17 cellular contexts compared by ENCODE assay signal in genomic region chr14:65006251-65006721, GRCh38. TPM values are rescaled to one million over a fixed set of nuclear protein-coding genes. Genes with fewer than 3 reads are reported as not detected.
DNase-seq lines count a peak whose midpoint lies in the region; ATAC-seq and TF ChIP-seq lines count a peak whose summit lies in the region.
"Had no signal": no experiment of that assay in that cellular context is flagged by ENCODE, and none has a peak within 500 bp of the region (broad histone marks: within the 10 kb centered on the region; RNA-seq: fewer than 3 reads in every experiment).

No MANE protein-coding gene starts in this region.

- ATAC-seq in gastrocnemius medialis (peak; percentile 28 to 55), GM18858 (IDR thresholded peaks at IDR 0.05; ENCODE audit: unreplicated experiment) (no peak), GM18868 (IDR thresholded peaks at IDR 0.05; ENCODE audit: unreplicated experiment) (no peak)
- ATAC-seq in activated CD8-positive, alpha-beta T cell treated with anti-CD3 and anti-CD28 coated beads, Interleukin-2, amount 10 ng/mL, durations not matched to agents 7 days and 5 days: no peak
- ATAC-seq: left lung; naive thymus-derived CD4-positive, alpha-beta T cell had no signal

- H3K4me1 Mint-ChIP-seq in activated CD8-positive, alpha-beta T cell treated with anti-CD3 and anti-CD28 coated beads, Interleukin-2, amount 10 ng/mL, durations not matched to agents 7 days and 5 days (ENCODE audit: low read depth): peaks cover 9% of the 10 kb centered on the region

- H3K36me3 Mint-ChIP-seq in activated CD8-positive, alpha-beta T cell treated with anti-CD3 and anti-CD28 coated beads, Interleukin-2, amount 10 ng/mL, durations not matched to agents 7 days and 5 days (ENCODE audit: low read depth): peaks cover 2% of the 10 kb centered on the region

- H3K27me3 ChIP-seq in gastrocnemius medialis: no peaks in the 10 kb centered on the region
- H3K27me3 ChIP-seq: left lung, tibial nerve had no signal

- no peaks in the 10 kb centered on the region for H4K20me1 ChIP-seq in OCI-LY7 (ENCODE audit: insufficient read depth, low read length)

- H3K9me3 Mint-ChIP-seq in activated CD8-positive, alpha-beta T cell treated with anti-CD3 and anti-CD28 coated beads, Interleukin-2, amount 10 ng/mL, durations not matched to agents 7 days and 5 days (ENCODE audit: insufficient read depth): no peaks in the 10 kb centered on the region
- H3K9me3 Mint-ChIP-seq: CD4-positive, CD25-positive, alpha-beta regulatory T cell; T-helper 2 cell treated with Interferon-gamma antibody and Interleukin-4, amounts not matched to agents 5 μg/mL and 100 μg/mL, for 36 hours had no signal

- POLR2A ChIA-PET in OCI-LY7 (lab: Charles Lee): interaction anchor here (0.6 to 0.7 kb wide), 2 partner anchors 16 to 17 kb away, joined by 3 read pairs; no protein-coding TSS in a partner anchor
- POLR2A ChIA-PET in activated CD8-positive, alpha-beta T cell treated with anti-CD3 and anti-CD28 coated beads, Interleukin-2, amount 10 ng/mL, durations not matched to agents 7 days and 5 days (lab: Charles Lee): interaction anchor here (0.7 kb wide), 1 partner anchor 477 kb away, joined by 4 read pairs; no protein-coding TSS in a partner anchor

- H3K9me3 ChIP-seq in OCI-LY7 (ENCODE audit: low read length) (no peaks in the 10 kb centered on the region), gastrocnemius medialis (no peaks in the 10 kb centered on the region)
- H3K9me3 ChIP-seq: left lung, tibial nerve had no signal

- H3K27ac ChIP-seq in OCI-LY7 (ENCODE audit: low read depth, low read length, poor library complexity, severe bottlenecking) (no peak overlapping the region), epithelial cell of prostate (peak overlapping the region; percentile 19), gastrocnemius medialis (peak overlapping the region in 3 of 4 donors; percentile 60 to 67 (median 61))
- H3K27ac ChIP-seq: 22Rv1, left lung had no signal

- H3K4me3 Mint-ChIP-seq in activated CD8-positive, alpha-beta T cell treated with anti-CD3 and anti-CD28 coated beads, Interleukin-2, amount 10 ng/mL, durations not matched to agents 7 days and 5 days: no peak overlapping the region
- H3K4me3 Mint-ChIP-seq: CD4-positive, CD25-positive, alpha-beta regulatory T cell; naive thymus-derived CD4-positive, alpha-beta T cell; T-helper 2 cell treated with Interferon-gamma antibody and Interleukin-4, amounts not matched to agents 5 μg/mL and 100 μg/mL, for 36 hours had no signal

- H3K27me3 Mint-ChIP-seq in activated CD8-positive, alpha-beta T cell treated with anti-CD3 and anti-CD28 coated beads, Interleukin-2, amount 10 ng/mL, durations not matched to agents 7 days and 5 days (ENCODE audit: low read depth): no peaks in the 10 kb centered on the region
- H3K27me3 Mint-ChIP-seq: naive thymus-derived CD4-positive, alpha-beta T cell had no signal

- no peak overlapping the region for H2AFZ ChIP-seq in OCI-LY7 (ENCODE audit: low read length)

- H3K79me2 ChIP-seq in OCI-LY7 (ENCODE audit: insufficient read depth, low read depth, low read length): no peaks in the 10 kb centered on the region

- TF ChIP-seq CTCF in OCI-LY7 (conservative IDR thresholded peaks at IDR 0.05; ENCODE audit: low read length) (no peak), gastrocnemius medialis (IDR thresholded peaks at IDR 0.05 in 4 of 5, conservative IDR thresholded peaks at IDR 0.05 in 1 of 5) (no peak)

- no peak overlapping the region for H3K4me2 ChIP-seq in OCI-LY7 (ENCODE audit: low read length)

- TSS peak; percentile 19 for BruUV-seq in OCI-LY7 (replicated peaks; lab: Mats Ljungman, UMichigan)

- intact Hi-C loops in OCI-LY7 (cut with micrococcal nuclease; ENCODE audit: unreplicated experiment): no loop called here
- intact Hi-C loops in gastrocnemius medialis (cut with DNase I; ENCODE audit: low total_unique reads): no loop called here

- H3K4me1 ChIP-seq in OCI-LY7 (ENCODE audit: insufficient read depth, low read length, poor library complexity, severe bottlenecking) (no peaks in the 10 kb centered on the region), gastrocnemius medialis (peaks cover 13 to 28% of the 10 kb centered on the region in 2 donors)

- peak; percentile 10 for DNase-seq in NCI-H1436 (lab: John Stamatoyannopoulos, UW)
- no peak for DNase-seq in NCI-H1436 treated with DMSO at 0.1 percent for 48 hours (lab: John Stamatoyannopoulos, UW)
- no peak for DNase-seq in OCI-LY7 (ENCODE audit: low spot score)
- no peak for DNase-seq in epithelial cell of prostate (ENCODE audit: low read depth, low spot score)
- DNase-seq in gastrocnemius medialis: no peak
- DNase-seq in activated CD8-positive, alpha-beta T cell treated with anti-CD3 and anti-CD28 coated beads, Interleukin-2, amount 10 ng/mL, durations not matched to agents 7 days and 5 days: no peak
- DNase-seq: CD4-positive, CD25-positive, alpha-beta regulatory T cell; left lung; naive thymus-derived CD4-positive, alpha-beta T cell; NCI-H1694; NCI-H82; stimulated activated CD4-positive, alpha-beta T cell treated with anti-CD3 and anti-CD28 coated beads, Interleukin-2, amount 100 ng/mL, for 48 hours had no signal

- TF ChIP-seq POLR2A in gastrocnemius medialis (IDR thresholded peaks at IDR 0.05): no peak

- in situ Hi-C loops in gastrocnemius medialis (cut with MboI; ENCODE audit: low sequenced_read_pairs in 4 of 4): no loop called here

- no peak overlapping the region for H3K27ac Mint-ChIP-seq in activated CD8-positive, alpha-beta T cell treated with anti-CD3 and anti-CD28 coated beads, Interleukin-2, amount 10 ng/mL, durations not matched to agents 7 days and 5 days
- H3K27ac Mint-ChIP-seq: T-helper 2 cell treated with Interferon-gamma antibody and Interleukin-4, amounts not matched to agents 5 μg/mL and 100 μg/mL, for 36 hours had no signal

- H3K9me2 ChIP-seq in OCI-LY7 (ENCODE audit: insufficient read depth, low read length): no peaks in the 10 kb centered on the region

- H3K36me3 ChIP-seq in OCI-LY7 (ENCODE audit: insufficient read depth, low read length) (no peaks in the 10 kb centered on the region), gastrocnemius medialis (peaks cover 0 to 5% of the 10 kb centered on the region in 2 donors)

- CTCF ChIA-PET in OCI-LY7 (lab: Charles Lee; ENCODE audit: unreplicated experiment): no interaction called here
- CTCF ChIA-PET in activated CD8-positive, alpha-beta T cell treated with anti-CD3 and anti-CD28 coated beads, Interleukin-2, amount 10 ng/mL, durations not matched to agents 7 days and 5 days (lab: Charles Lee): interaction anchor here (1.2 to 1.6 kb wide), 2 partner anchors 14 to 19 kb away, joined by 4 to 5 read pairs; partner anchors contain the start of gene FNTB

- H3K4me3 ChIP-seq in OCI-LY7 (ENCODE audit: low read depth, low read length, poor library complexity, severe bottlenecking): no peak overlapping the region
- no peak overlapping the region for H3K4me3 ChIP-seq in gastrocnemius medialis
- H3K4me3 ChIP-seq: left lung, tibial nerve had no signal

RNA-seq across cellular contexts. Expression of gene FNTB, which starts 19.6 kb away (rescaled TPM):
- 6.3 and 9.2 TPM in 2 replicates for total RNA-seq in OCI-LY7 (2014; rRNA removed; shearing (Covaris generic))
- 12.0 and 18.0 TPM in 2 replicates for total RNA-seq in OCI-LY7 (2022)
- 10 to 100 TPM in 3 of 4 donors, 1 to 10 TPM in 1; 6.1 to 40.6 (median 18.0) TPM for total RNA-seq in gastrocnemius medialis
- total RNA-seq in activated CD8-positive, alpha-beta T cell treated with anti-CD3 and anti-CD28 coated beads, Interleukin-2, amount 10 ng/mL, durations not matched to agents 7 days and 5 days: 10 to 100 TPM; 17.9 to 18.8 TPM

RNA-seq across cellular contexts. Expression of gene RAB15, which starts 34.1 kb away (rescaled TPM):
- total RNA-seq in OCI-LY7 (2014; rRNA removed; shearing (Covaris generic)): 0.38 and 1.2 TPM in 2 replicates
- total RNA-seq in OCI-LY7 (2022) (not detected in 2 replicates), gastrocnemius medialis (1 to 10 TPM in 2 of 4 donors, under 1 TPM in 2; 0.51 to 7.3 (median 2.0) TPM)
- 1 to 10 TPM; 2.8 to 3.6 TPM for total RNA-seq in activated CD8-positive, alpha-beta T cell treated with anti-CD3 and anti-CD28 coated beads, Interleukin-2, amount 10 ng/mL, durations not matched to agents 7 days and 5 days

Comparison
In these comparisons a context has a peak if more than half of its experiments do, and no peak if none do; other contexts are left out.
1. ATAC-seq: peak in gastrocnemius medialis (2 of 2); none in GM18858 (single experiment), GM18868 (single experiment) and activated CD8-positive, alpha-beta T cell treated with anti-CD3 and anti-CD28 coated beads, Interleukin-2, amount 10 ng/mL, durations not matched to agents 7 days and 5 days (single experiment).